ENCODE assay signal across 16 cellular contexts in the genomic region with DNA sequence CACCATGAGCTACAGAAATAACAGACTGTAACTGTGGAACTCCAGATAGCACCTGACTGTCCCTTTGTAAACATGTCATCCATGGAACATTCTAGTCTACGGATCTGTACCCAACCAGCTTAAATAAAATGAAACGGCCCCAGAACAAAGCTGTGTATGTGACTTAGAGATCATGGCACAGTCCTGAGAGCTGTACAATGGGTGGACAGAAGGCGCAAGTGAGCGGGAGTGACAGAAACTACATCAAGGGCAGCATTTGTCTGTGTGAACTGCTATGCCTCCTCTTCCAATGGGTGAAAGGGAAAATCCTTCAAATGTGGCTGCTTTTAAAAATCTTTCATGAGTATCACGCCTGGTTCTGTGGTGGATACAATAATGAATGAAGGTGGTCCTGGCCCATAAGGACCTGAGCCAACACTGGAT.
A peak's percentile ranks its signal among the peaks of the same experiment; 100 is the strongest.
DNase-seq lines count a peak whose midpoint lies in the region; ATAC-seq and TF ChIP-seq lines count a peak whose summit lies in the region.
"Had no signal": no experiment of that assay in that cellular context is flagged by ENCODE, and none has a peak within 500 bp of the region (broad histone marks: within the 10 kb centered on the region; RNA-seq: fewer than 3 reads in every experiment).

No MANE protein-coding gene starts in this region.

- TF ChIP-seq CTCF in nephron (IDR thresholded peaks at IDR 0.05; ENCODE audit: unreplicated experiment in 3 of 3) = no peak

- H3K36me3 Mint-ChIP-seq in nephron (ENCODE audit: low read depth) = peaks cover 48% of the 10 kb centered on the region
- H3K36me3 Mint-ChIP-seq: activated CD4-positive, alpha-beta memory T cell treated with anti-CD3 and anti-CD28 coated beads for 36 hours; activated naive CD8-positive, alpha-beta T cell; natural killer cell treated with Interleukin-12 subunit alpha and Interleukin-12 subunit beta and Interleukin-15 and Interleukin-18, amount 100 ng/mL, for 72 hours; T-cell had no signal

- peak overlapping the region; percentile 15 for H3K27ac ChIP-seq in cingulate gyrus (ENCODE audit: low read depth, low read length)

- H3K4me3 Mint-ChIP-seq in nephron = peak overlapping the region in 1 of 3 experiments; percentile 79
- H3K4me3 Mint-ChIP-seq: activated CD4-positive, alpha-beta memory T cell treated with anti-CD3 and anti-CD28 coated beads for 36 hours; activated naive CD8-positive, alpha-beta T cell; effector memory CD8-positive, alpha-beta T cell; natural killer cell treated with Interleukin-12 subunit alpha and Interleukin-12 subunit beta and Interleukin-15 and Interleukin-18, amount 100 ng/mL, for 72 hours; T-cell had no signal

- DNase-seq in Ammon's horn (ENCODE audit: low spot score) = peak; percentile 16
- peak; percentile 18 for DNase-seq in NCI-H2029 treated with DMSO at 0.1 percent for 48 hours (lab: John Stamatoyannopoulos, UW)
- no peak for DNase-seq in AG08395 (ENCODE audit: low spot score)
- DNase-seq in RPMI8226 = no peak
- DNase-seq in NAMALWA (ENCODE audit: low spot score) = no peak
- DNase-seq: activated CD4-positive, alpha-beta memory T cell treated with anti-CD3 and anti-CD28 coated beads for 36 hours; effector memory CD8-positive, alpha-beta T cell; KG1; NCI-H524 treated with DMSO at 0.1 percent for 48 hours; stimulated activated CD4-positive, alpha-beta T cell treated with anti-CD3 and anti-CD28 coated beads, Interleukin-1b, Interleukin-23, amount 100 ng/mL, for 48 hours; T-cell had no signal

- no peaks in the 10 kb centered on the region for H3K9me3 Mint-ChIP-seq in nephron
- H3K9me3 Mint-ChIP-seq: activated CD4-positive, alpha-beta memory T cell treated with anti-CD3 and anti-CD28 coated beads for 36 hours had no signal

- peak overlapping the region; percentile 53 to 80 (median 64) for H3K27ac Mint-ChIP-seq in nephron
- H3K27ac Mint-ChIP-seq: activated CD4-positive, alpha-beta memory T cell treated with anti-CD3 and anti-CD28 coated beads for 36 hours; activated naive CD8-positive, alpha-beta T cell; effector memory CD8-positive, alpha-beta T cell; natural killer cell treated with Interleukin-12 subunit alpha and Interleukin-12 subunit beta and Interleukin-15 and Interleukin-18, amount 100 ng/mL, for 72 hours; T-cell had no signal

- ATAC-seq in HG02970 (IDR thresholded peaks at IDR 0.05; ENCODE audit: low FRiP score, unreplicated experiment) = no peak
- ATAC-seq: effector memory CD8-positive, alpha-beta T cell; natural killer cell treated with Interleukin-12 subunit alpha and Interleukin-12 subunit beta and Interleukin-15 and Interleukin-18, amount 100 ng/mL, for 72 hours; T-cell had no signal

- peaks cover 42% of the 10 kb centered on the region for H3K4me1 Mint-ChIP-seq in nephron
- H3K4me1 Mint-ChIP-seq: T-cell had no signal

- no peaks in the 10 kb centered on the region for H3K27me3 Mint-ChIP-seq in nephron (ENCODE audit: low read depth)
- H3K27me3 Mint-ChIP-seq: effector memory CD8-positive, alpha-beta T cell; natural killer cell treated with Interleukin-12 subunit alpha and Interleukin-12 subunit beta and Interleukin-15 and Interleukin-18, amount 100 ng/mL, for 72 hours; T-cell had no signal

Comparison
In these comparisons a context has a peak if more than half of its experiments do, and no peak if none do; other contexts are left out.
1. DNase-seq: peak in Ammon's horn (single experiment) and NCI-H2029 treated with DMSO at 0.1 percent for 48 hours (single experiment); none in AG08395 (single experiment), RPMI8226 (single experiment) and NAMALWA (single experiment).